1 cellular context compared by ENCODE assay signal in the genomic region with DNA sequence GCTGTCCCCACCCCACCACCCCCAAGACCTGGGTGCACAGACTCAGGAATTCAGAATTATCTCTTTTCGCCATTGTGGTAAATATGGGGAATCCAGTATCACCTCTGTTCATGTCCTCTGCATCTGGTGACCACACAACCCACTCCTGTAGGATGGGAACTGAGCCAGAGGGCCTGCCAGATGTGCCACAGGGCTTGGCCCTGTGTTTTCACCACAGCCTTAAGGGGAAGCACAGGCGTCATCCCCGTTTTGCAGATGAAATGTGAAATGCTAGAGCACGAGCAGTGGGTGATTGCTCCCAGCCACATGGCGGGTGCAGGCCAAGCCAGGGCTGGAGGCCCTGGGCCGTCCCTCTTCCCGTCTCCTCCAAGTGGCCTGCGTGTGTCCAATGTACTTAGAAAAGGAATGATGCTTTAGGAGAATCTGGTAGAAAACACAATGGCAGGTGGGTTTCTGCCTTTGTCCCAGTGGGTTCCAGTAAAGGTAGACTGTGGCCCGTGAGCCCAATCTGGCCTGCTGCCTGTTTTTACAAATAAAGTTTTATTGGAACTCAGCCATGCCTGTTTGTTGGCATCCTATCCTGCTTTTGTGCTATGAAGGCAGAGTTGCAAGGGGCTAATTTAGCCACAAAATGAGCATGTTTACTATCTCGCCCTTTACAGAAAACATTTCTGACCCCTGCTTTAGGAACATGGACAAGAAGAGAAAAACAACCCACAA.
TF ChIP-seq lines count a peak whose summit lies in the region.

No MANE protein-coding gene starts in this region.

TF ChIP-seq in HepG2, 621 proteins besides CTCF, POLR2A, EP300 and RAD21 (continued from another document):
- TF ChIP-seq, protein P1, sequence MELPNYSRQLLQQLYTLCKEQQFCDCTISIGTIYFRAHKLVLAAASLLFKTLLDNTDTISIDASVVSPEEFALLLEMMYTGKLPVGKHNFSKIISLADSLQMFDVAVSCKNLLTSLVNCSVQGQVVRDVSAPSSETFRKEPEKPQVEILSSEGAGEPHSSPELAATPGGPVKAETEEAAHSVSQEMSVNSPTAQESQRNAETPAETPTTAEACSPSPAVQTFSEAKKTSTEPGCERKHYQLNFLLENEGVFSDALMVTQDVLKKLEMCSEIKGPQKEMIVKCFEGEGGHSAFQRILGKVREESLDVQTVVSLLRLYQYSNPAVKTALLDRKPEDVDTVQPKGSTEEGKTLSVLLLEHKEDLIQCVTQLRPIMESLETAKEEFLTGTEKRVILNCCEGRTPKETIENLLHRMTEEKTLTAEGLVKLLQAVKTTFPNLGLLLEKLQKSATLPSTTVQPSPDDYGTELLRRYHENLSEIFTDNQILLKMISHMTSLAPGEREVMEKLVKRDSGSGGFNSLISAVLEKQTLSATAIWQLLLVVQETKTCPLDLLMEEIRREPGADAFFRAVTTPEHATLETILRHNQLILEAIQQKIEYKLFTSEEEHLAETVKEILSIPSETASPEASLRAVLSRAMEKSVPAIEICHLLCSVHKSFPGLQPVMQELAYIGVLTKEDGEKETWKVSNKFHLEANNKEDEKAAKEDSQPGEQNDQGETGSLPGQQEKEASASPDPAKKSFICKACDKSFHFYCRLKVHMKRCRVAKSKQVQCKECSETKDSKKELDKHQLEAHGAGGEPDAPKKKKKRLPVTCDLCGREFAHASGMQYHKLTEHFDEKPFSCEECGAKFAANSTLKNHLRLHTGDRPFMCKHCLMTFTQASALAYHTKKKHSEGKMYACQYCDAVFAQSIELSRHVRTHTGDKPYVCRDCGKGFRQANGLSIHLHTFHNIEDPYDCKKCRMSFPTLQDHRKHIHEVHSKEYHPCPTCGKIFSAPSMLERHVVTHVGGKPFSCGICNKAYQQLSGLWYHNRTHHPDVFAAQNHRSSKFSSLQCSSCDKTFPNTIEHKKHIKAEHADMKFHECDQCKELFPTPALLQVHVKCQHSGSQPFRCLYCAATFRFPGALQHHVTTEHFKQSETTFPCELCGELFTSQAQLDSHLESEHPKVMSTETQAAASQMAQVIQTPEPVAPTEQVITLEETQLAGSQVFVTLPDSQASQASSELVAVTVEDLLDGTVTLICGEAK (IDR thresholded peaks at IDR 0.05) = no peak
- TF ChIP-seq, protein P1 (CRISPR knock-in tag; IDR thresholded peaks at IDR 0.05) = peak; percentile 72; the same call in 1 of the 2 replicates
- TF ChIP-seq, protein P2, sequence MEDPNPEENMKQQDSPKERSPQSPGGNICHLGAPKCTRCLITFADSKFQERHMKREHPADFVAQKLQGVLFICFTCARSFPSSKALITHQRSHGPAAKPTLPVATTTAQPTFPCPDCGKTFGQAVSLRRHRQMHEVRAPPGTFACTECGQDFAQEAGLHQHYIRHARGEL (CRISPR knock-in tag; IDR thresholded peaks at IDR 0.05) = no peak
- no peak for TF ChIP-seq TBL1XR1 (IDR thresholded peaks at IDR 0.05; ENCODE audit: borderline replicate concordance, low read length, partially characterized antibody)
